1 cellular context compared by ENCODE assay signal in the genomic region with DNA sequence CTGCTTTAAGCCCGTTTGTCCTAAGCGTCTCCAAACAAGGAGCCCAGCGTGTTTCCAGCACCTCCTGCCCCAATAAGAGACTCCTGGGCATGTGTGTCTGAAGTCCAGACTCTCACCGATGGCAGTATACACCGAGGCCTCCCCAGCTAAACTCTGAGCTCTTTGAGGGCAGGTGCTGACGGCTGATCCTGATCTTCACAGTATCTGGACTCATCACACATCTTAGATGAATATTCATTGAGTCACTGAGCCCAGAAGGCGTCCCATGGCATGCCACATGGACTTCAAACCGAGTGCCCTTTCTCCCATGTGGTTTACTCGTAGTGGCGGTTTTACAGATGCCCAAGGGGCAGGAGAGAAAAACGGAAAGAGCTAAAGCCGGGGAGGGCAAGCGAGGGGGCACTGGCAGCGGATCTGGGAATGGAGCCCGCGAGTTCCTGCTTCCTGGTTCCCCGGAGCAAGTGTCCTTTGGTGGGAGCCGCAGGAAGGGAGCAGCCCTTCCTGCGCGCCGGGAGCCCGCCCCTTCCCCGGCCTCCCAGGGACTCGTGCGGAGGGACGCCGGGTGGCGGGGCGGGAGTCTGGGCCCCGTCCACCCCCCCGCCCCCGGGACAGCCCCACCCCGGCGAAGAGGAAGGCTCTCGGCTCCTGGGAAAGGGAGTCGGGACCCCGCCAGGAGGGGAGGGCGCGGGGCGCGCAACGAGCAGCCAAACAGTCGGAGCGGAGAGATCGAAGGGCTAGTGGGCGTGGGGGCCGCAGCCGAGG.
TF ChIP-seq lines count a peak whose summit lies in the region.

No MANE protein-coding gene starts in this region.

TF ChIP-seq in IMR-90, 13 proteins besides CTCF, POLR2A, EP300 and RAD21 (continued from another document):
- TF ChIP-seq RCOR1 (IDR thresholded peaks at IDR 0.05; ENCODE audit: insufficient replicate concordance, low read length) = no peak
